Comparison of ENCODE assay signal across 7 cellular contexts in the genomic region with DNA sequence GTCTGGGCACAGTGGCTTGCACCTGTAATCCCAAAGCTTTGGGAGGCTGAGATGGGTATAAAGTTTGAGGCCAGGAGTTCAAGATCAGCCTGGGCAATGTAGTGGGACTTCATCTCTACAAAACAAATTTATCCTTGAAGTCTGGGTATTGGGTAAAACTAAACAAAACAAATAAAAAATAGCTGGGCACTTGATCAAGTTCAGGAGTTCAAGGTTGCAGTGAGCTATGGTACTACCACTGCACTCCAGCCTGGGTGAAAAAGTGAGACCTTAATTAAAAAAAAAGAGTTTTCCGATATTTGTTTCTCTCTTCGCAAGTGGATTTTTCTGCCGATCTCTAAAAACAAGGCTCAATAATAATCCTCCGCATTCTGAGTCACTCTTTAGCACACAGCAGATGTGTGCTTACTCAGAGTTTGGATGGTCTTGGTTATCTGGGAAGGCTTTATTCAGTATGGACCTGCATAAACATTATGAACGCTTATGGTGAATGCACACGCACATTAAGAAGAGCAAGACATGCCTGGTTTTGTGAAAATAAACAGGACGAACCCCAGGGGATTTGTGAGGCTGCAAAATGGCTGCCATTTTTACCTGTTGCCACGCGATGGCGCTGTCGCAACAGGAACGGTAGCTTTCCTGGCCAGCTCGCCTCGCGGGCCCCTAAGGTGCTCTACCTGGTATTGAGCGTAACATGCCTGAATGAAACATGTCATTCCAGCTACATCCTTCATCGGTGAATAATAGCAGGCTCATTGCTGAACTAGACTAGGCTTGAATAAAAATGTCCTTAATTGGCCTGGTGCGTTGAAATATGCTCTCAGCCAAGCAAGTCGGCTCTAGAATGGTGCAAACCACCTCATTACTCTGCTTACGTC. TPM values are rescaled to one million over a fixed set of nuclear protein-coding genes. Genes with fewer than 3 reads are reported as not detected.
DNase-seq lines count a peak whose midpoint lies in the region; ATAC-seq, FAIRE-seq and TF ChIP-seq lines count a peak whose summit lies in the region.

No MANE protein-coding gene starts in this region.

- no peaks in the 10 kb centered on the region for H3K9me3 ChIP-seq in skeletal muscle satellite cell (replicated peaks; ENCODE audit: low read length)

- peaks cover 56% of the 10 kb centered on the region for H3K27me3 ChIP-seq in skeletal muscle satellite cell (ENCODE audit: control insufficient read depth, insufficient read depth, low read length)

- H3K9ac ChIP-seq in skeletal muscle satellite cell (ENCODE audit: low read depth, low read length), result no peak overlapping the region

- TF ChIP-seq CTCF in astrocyte of the cerebellum (IDR thresholded peaks at IDR 0.05; ENCODE audit: low read depth, low read length, missing control alignments), result peak; percentile 86

- in situ Hi-C loops in astrocyte of the cerebellum (cut with HindIII; ENCODE audit: low sequenced_read_pairs), result loop anchor here (25.0 kb wide), 1 partner anchor 974 kb away; no protein-coding TSS in a partner anchor

- no peak for TF ChIP-seq POLR2A in GM12892 (IDR thresholded peaks at IDR 0.05; ENCODE audit: low read depth, low read length)

- peak; percentile 93 for FAIRE-seq in GM12892 (lab: Jason Lieb, UNC)

- peak overlapping the region; percentile 77 for H3K4me2 ChIP-seq in skeletal muscle satellite cell (ENCODE audit: low read length)

- H3K4me1 ChIP-seq in skeletal muscle satellite cell (ENCODE audit: control insufficient read depth, insufficient read depth, low read length), result peaks cover 7% of the 10 kb centered on the region

- DNase-seq in GM12892 (ENCODE audit: insufficient read length) (peak; percentile 9), NCI-H1105 treated with DMSO at 0.1 percent for 48 hours (lab: John Stamatoyannopoulos, UW) (peak; percentile 90), T-helper 1 cell (peak in 4 of 5 donors; percentile 26 to 30 (median 28)), astrocyte of the cerebellum (ENCODE audit: low read depth) (peak; percentile 18), hypothalamus (lab: John Stamatoyannopoulos, UW) (peak in 34 of 51 donors; percentile 2 to 54 (median 18))

- peak; percentile 83 for ATAC-seq in HG02588 (IDR thresholded peaks at IDR 0.05; ENCODE audit: unreplicated experiment)

- H3K36me3 ChIP-seq in skeletal muscle satellite cell (ENCODE audit: insufficient read depth, low read length), result no peaks in the 10 kb centered on the region

- no peak overlapping the region for H3K4me3 ChIP-seq in astrocyte of the cerebellum (ENCODE audit: low read depth, low read length)
- H3K4me3 ChIP-seq in skeletal muscle satellite cell (ENCODE audit: low read length), result peak overlapping the region; percentile 55

RNA-seq across cellular contexts. Expression of gene OPN5, which starts 6.0 kb away (rescaled TPM):
- polyA plus RNA-seq in GM12892 (2012; ENCODE audit: missing spikeins), result not detected
- total RNA-seq in skeletal muscle satellite cell (2012; rRNA removed), result not detected in 2 replicates

Comparison
In these comparisons a context has a peak if more than half of its experiments do, and no peak if none do; other contexts are left out.
1. DNase-seq: peak in every context shown above with its lines; median percentile 90 in NCI-H1105 treated with DMSO at 0.1 percent for 48 hours; 28 in T-helper 1 cell; 18 in astrocyte of the cerebellum; 18 in hypothalamus; 9 in GM12892.